In genomic region chr20:32607727-32608663, GRCh38 we compare ENCODE assay signal across 12 cellular contexts.
"Had no signal": no experiment of that assay in that cellular context is flagged by ENCODE, and none has a peak within 500 bp of the region (broad histone marks: within the 10 kb centered on the region; RNA-seq: fewer than 3 reads in every experiment).

No MANE protein-coding gene starts in this region.

- H3K9me3 Mint-ChIP-seq: activated T-helper 1 cell treated with anti-CD3 and anti-CD28 coated beads, Interleukin-12 subunit alpha, Interleukin-12 subunit beta, Interleukin-2, Interleukin-4 antibody, amounts not matched to agents 30 ng/mL and 10 ng/mL and 1 ng/mL, durations not matched to agents 14 hours and 24 hours and 36 hours had no signal

- H3K27me3 Mint-ChIP-seq: activated CD4-positive, alpha-beta T cell treated with anti-CD3 and anti-CD28 coated beads for 36 hours had no signal

- H3K36me3 ChIP-seq: tibial artery, WERI-Rb-1 had no signal

- H3K4me1 Mint-ChIP-seq: activated CD4-positive, alpha-beta T cell treated with anti-CD3 and anti-CD28 coated beads for 36 hours had no signal

- ATAC-seq: activated CD4-positive, alpha-beta T cell treated with anti-CD3 and anti-CD28 coated beads for 36 hours; activated CD8-positive, alpha-beta T cell treated with anti-CD3 and anti-CD28 coated beads, Interleukin-2, amount 10 ng/mL, durations not matched to agents 7 days and 5 days; T-cell had no signal

- H3K79me2 ChIP-seq: parathyroid adenoma had no signal

- H3K4me3 ChIP-seq: tibial artery had no signal

- H3K27ac Mint-ChIP-seq: activated CD4-positive, alpha-beta T cell treated with anti-CD3 and anti-CD28 coated beads for 36 hours; activated CD8-positive, alpha-beta T cell treated with anti-CD3 and anti-CD28 coated beads, Interleukin-2, amount 10 ng/mL, durations not matched to agents 7 days and 5 days; activated T-helper 1 cell treated with anti-CD3 and anti-CD28 coated beads, Interleukin-12 subunit alpha, Interleukin-12 subunit beta, Interleukin-2, Interleukin-4 antibody, amounts not matched to agents 30 ng/mL and 10 ng/mL and 1 ng/mL, durations not matched to agents 14 hours and 24 hours and 36 hours; dendritic cell treated with granulocyte-macrophage colony-stimulating factor and Interleukin-4, amounts not matched to agents 40 ng/mL and 50 ng/mL, for 4 days; T-cell had no signal

- H2AFZ ChIP-seq: parathyroid adenoma had no signal

- H3K36me3 Mint-ChIP-seq: T-cell had no signal

- FAIRE-seq: small intestine had no signal

- DNase-seq: activated CD4-positive, alpha-beta T cell treated with anti-CD3 and anti-CD28 coated beads for 36 hours; activated CD8-positive, alpha-beta memory T cell treated with anti-CD3 and anti-CD28 coated beads, Interleukin-2, amount 50 U/mL, for 48 hours; activated CD8-positive, alpha-beta T cell treated with anti-CD3 and anti-CD28 coated beads, Interleukin-2, amount 10 ng/mL, durations not matched to agents 7 days and 5 days; activated naive CD4-positive, alpha-beta T cell; retina; small intestine; T-cell; tibial artery; WERI-Rb-1 had no signal

- H3K4me3 Mint-ChIP-seq: activated CD4-positive, alpha-beta T cell treated with anti-CD3 and anti-CD28 coated beads for 36 hours; activated CD8-positive, alpha-beta T cell treated with anti-CD3 and anti-CD28 coated beads, Interleukin-2, amount 10 ng/mL, durations not matched to agents 7 days and 5 days; activated T-helper 1 cell treated with anti-CD3 and anti-CD28 coated beads, Interleukin-12 subunit alpha, Interleukin-12 subunit beta, Interleukin-2, Interleukin-4 antibody, amounts not matched to agents 30 ng/mL and 10 ng/mL and 1 ng/mL, durations not matched to agents 14 hours and 24 hours and 36 hours; dendritic cell treated with granulocyte-macrophage colony-stimulating factor and Interleukin-4, amounts not matched to agents 40 ng/mL and 50 ng/mL, for 4 days; T-cell had no signal

- H3K27ac ChIP-seq: parathyroid adenoma, tibial artery, WERI-Rb-1 had no signal

- H3K9me3 ChIP-seq: tibial artery had no signal

- H3K4me1 ChIP-seq: parathyroid adenoma, tibial artery had no signal

- H3K9ac ChIP-seq: parathyroid adenoma had no signal
